Comparison of ENCODE assay signal across 16 cellular contexts in genomic region chr1:15425961-15426360, GRCh38. TPM values are rescaled to one million over a fixed set of nuclear protein-coding genes. Genes with fewer than 3 reads are reported as not detected.
DNase-seq lines count a peak whose midpoint lies in the region; ATAC-seq and TF ChIP-seq lines count a peak whose summit lies in the region.
"Had no signal": no experiment of that assay in that cellular context is flagged by ENCODE, and none has a peak within 500 bp of the region (broad histone marks: within the 10 kb centered on the region; RNA-seq: fewer than 3 reads in every experiment).

No MANE protein-coding gene starts in this region.

- intact Hi-C loops in activated T-helper 1 cell treated with anti-CD3 and anti-CD28 coated beads, Interleukin-12 subunit alpha, Interleukin-12 subunit beta, Interleukin-2, Interleukin-4 antibody, amounts not matched to agents 30 ng/mL and 10 ng/mL and 1 ng/mL, durations not matched to agents 14 hours and 24 hours and 36 hours (cut with micrococcal nuclease), result no loop called here
- intact Hi-C loops in transverse colon (cut with DNase I; ENCODE audit: low total_unique reads), result no loop called here
- intact Hi-C loops in left colon (cut with DNase I, micrococcal nuclease), result loop anchor here in 1 of 2 donors (5.0 kb wide), 1 partner anchor 99 kb away; no protein-coding TSS in a partner anchor

- no peak for ATAC-seq in activated naive CD4-positive, alpha-beta T cell treated with anti-CD3 and anti-CD28 coated beads, Interleukin-2, amount 50 U/mL, for 72 hours
- no peak for ATAC-seq in left colon

- H3K9ac ChIP-seq in mucosa of stomach (ENCODE audit: low read length), result peak overlapping the region; percentile 16

- peak overlapping the region; percentile 82 to 90 (median 84) for H3K27ac ChIP-seq in transverse colon

- H3K27ac Mint-ChIP-seq in activated naive CD4-positive, alpha-beta T cell treated with anti-CD3 and anti-CD28 coated beads, Interleukin-2, amount 50 U/mL, for 72 hours, result peak overlapping the region; percentile 56 to 82
- H3K27ac Mint-ChIP-seq in activated T-helper 1 cell treated with anti-CD3 and anti-CD28 coated beads, Interleukin-12 subunit alpha, Interleukin-12 subunit beta, Interleukin-2, Interleukin-4 antibody, amounts not matched to agents 30 ng/mL and 10 ng/mL and 1 ng/mL, durations not matched to agents 14 hours and 24 hours and 36 hours, result peak overlapping the region; percentile 52

- peaks cover 15% of the 10 kb centered on the region for H3K4me1 Mint-ChIP-seq in activated T-helper 1 cell treated with anti-CD3 and anti-CD28 coated beads, Interleukin-12 subunit alpha, Interleukin-12 subunit beta, Interleukin-2, Interleukin-4 antibody, amounts not matched to agents 30 ng/mL and 10 ng/mL and 1 ng/mL, durations not matched to agents 14 hours and 24 hours and 36 hours (ENCODE audit: low read depth)

- H3K27me3 Mint-ChIP-seq in activated T-helper 1 cell treated with anti-CD3 and anti-CD28 coated beads, Interleukin-12 subunit alpha, Interleukin-12 subunit beta, Interleukin-2, Interleukin-4 antibody, amounts not matched to agents 30 ng/mL and 10 ng/mL and 1 ng/mL, durations not matched to agents 14 hours and 24 hours and 36 hours (ENCODE audit: insufficient read depth), result no peaks in the 10 kb centered on the region

- TF ChIP-seq CTCF in transverse colon (IDR thresholded peaks at IDR 0.05), result no peak

- TF ChIP-seq POLR2A in transverse colon (IDR thresholded peaks at IDR 0.05), result no peak

- no peak overlapping the region for H3K4me3 ChIP-seq in mucosa of stomach (ENCODE audit: low read length)
- no peak overlapping the region for H3K4me3 ChIP-seq in transverse colon
- H3K4me3 ChIP-seq: heart right ventricle, upper lobe of left lung had no signal

- no peaks in the 10 kb centered on the region for H3K36me3 Mint-ChIP-seq in activated naive CD4-positive, alpha-beta T cell treated with anti-CD3 and anti-CD28 coated beads, Interleukin-2, amount 50 U/mL, for 72 hours
- peaks cover 23% of the 10 kb centered on the region for H3K36me3 Mint-ChIP-seq in activated T-helper 1 cell treated with anti-CD3 and anti-CD28 coated beads, Interleukin-12 subunit alpha, Interleukin-12 subunit beta, Interleukin-2, Interleukin-4 antibody, amounts not matched to agents 30 ng/mL and 10 ng/mL and 1 ng/mL, durations not matched to agents 14 hours and 24 hours and 36 hours (ENCODE audit: low read depth)

- no peak for DNase-seq in activated naive CD4-positive, alpha-beta T cell treated with anti-CD3 and anti-CD28 coated beads, Interleukin-2, amount 50 U/mL, for 72 hours (ENCODE audit: low spot score in 2 of 2)
- DNase-seq in activated naive CD4-positive, alpha-beta T cell treated with anti-CD3 and anti-CD28 coated beads, Interleukin-2, amount 50 U/mL, for 16 hours, result no peak
- no peak for DNase-seq in activated T-helper 1 cell treated with anti-CD3 and anti-CD28 coated beads, Interleukin-12 subunit alpha, Interleukin-12 subunit beta, Interleukin-2, Interleukin-4 antibody, amounts not matched to agents 30 ng/mL and 10 ng/mL and 1 ng/mL, durations not matched to agents 14 hours and 24 hours and 36 hours (ENCODE audit: low spot score)
- DNase-seq in transverse colon, result no peak
- no peak for DNase-seq in NCI-H1092 (lab: John Stamatoyannopoulos, UW)
- DNase-seq in left colon, result no peak
- DNase-seq in stimulated activated CD4-positive, alpha-beta T cell treated with anti-CD3 and anti-CD28 coated beads, Interleukin-2, amount 100 ng/mL, for 48 hours, result no peak
- DNase-seq: activated gamma-delta T cell treated with Interleukin-2 at 50 U/mL for 16 hours, cerebellar nuclear complex, DMS79 treated with DMSO at 0.1 percent for 48 hours, heart right ventricle, NCI-H1105 treated with DMSO at 0.1 percent for 48 hours, NCI-H226, occipital lobe, upper lobe of left lung had no signal

- H3K27me3 ChIP-seq in mucosa of stomach (ENCODE audit: control insufficient read depth, insufficient read depth, low read length), result no peaks in the 10 kb centered on the region
- no peaks in the 10 kb centered on the region for H3K27me3 ChIP-seq in transverse colon
- H3K27me3 ChIP-seq: heart right ventricle, upper lobe of left lung had no signal

- WGBS in transverse colon (ENCODE audit: low coverage in 1 of 2), 2 donors, result 62 to 80% methylated on average over 1 to 6 of the region's 6 CpGs

- H3K4me3 Mint-ChIP-seq in activated T-helper 1 cell treated with anti-CD3 and anti-CD28 coated beads, Interleukin-12 subunit alpha, Interleukin-12 subunit beta, Interleukin-2, Interleukin-4 antibody, amounts not matched to agents 30 ng/mL and 10 ng/mL and 1 ng/mL, durations not matched to agents 14 hours and 24 hours and 36 hours, result no peak overlapping the region

- in situ Hi-C loops in transverse colon (cut with MboI; ENCODE audit: low pct_ligation_motif_present in 1 of 4, low pct_unique_long_range_greater_than_20kb in 1 of 4, low sequenced_read_pairs in 3 of 4), result loop anchor here (5.0 to 25.0 kb wide), 3 partner anchors 89 to 289 kb away; no protein-coding TSS in a partner anchor

- H3K9me3 ChIP-seq in mucosa of stomach (ENCODE audit: control insufficient read depth, low read length) (no peaks in the 10 kb centered on the region), transverse colon (no peaks in the 10 kb centered on the region)
- H3K9me3 ChIP-seq: heart right ventricle, upper lobe of left lung had no signal

- peaks cover 9% of the 10 kb centered on the region for H3K36me3 ChIP-seq in mucosa of stomach (ENCODE audit: control insufficient read depth, insufficient read depth, low read length)
- H3K36me3 ChIP-seq in transverse colon, result peaks cover 0 to 6% (median 0%) of the 10 kb centered on the region in 4 donors

- H3K4me1 ChIP-seq in mucosa of stomach (ENCODE audit: control insufficient read depth, insufficient read depth, low read length), result peaks cover 72% of the 10 kb centered on the region
- peaks cover 38 to 80% (median 54%) of the 10 kb centered on the region in 4 donors for H3K4me1 ChIP-seq in transverse colon

- H3K9me3 Mint-ChIP-seq in activated naive CD4-positive, alpha-beta T cell treated with anti-CD3 and anti-CD28 coated beads, Interleukin-2, amount 50 U/mL, for 72 hours, result no peaks in the 10 kb centered on the region
- H3K9me3 Mint-ChIP-seq in activated T-helper 1 cell treated with anti-CD3 and anti-CD28 coated beads, Interleukin-12 subunit alpha, Interleukin-12 subunit beta, Interleukin-2, Interleukin-4 antibody, amounts not matched to agents 30 ng/mL and 10 ng/mL and 1 ng/mL, durations not matched to agents 14 hours and 24 hours and 36 hours, result no peaks in the 10 kb centered on the region

- no peak for TF ChIP-seq EP300 in transverse colon (IDR thresholded peaks at IDR 0.05; ENCODE audit: low read depth)

RNA-seq across cellular contexts. Expression of gene CTRC, which starts 12.3 kb away (rescaled TPM):
- not detected for total RNA-seq in activated naive CD4-positive, alpha-beta T cell treated with anti-CD3 and anti-CD28 coated beads, Interleukin-2, amount 50 U/mL, for 72 hours
- total RNA-seq in activated T-helper 1 cell treated with anti-CD3 and anti-CD28 coated beads, Interleukin-12 subunit alpha, Interleukin-12 subunit beta, Interleukin-2, Interleukin-4 antibody, amounts not matched to agents 30 ng/mL and 10 ng/mL and 1 ng/mL, durations not matched to agents 14 hours and 24 hours and 36 hours, result 0.29 and 0.57 TPM in 2 replicates
- total RNA-seq in transverse colon (under 1 TPM in 1 of 4 donors, not detected in 3; 0.64 TPM), left colon (1 to 10 TPM in 1 of 2 donors, not detected in 1; 1.9 TPM)
- total RNA-seq: occipital lobe had no signal

RNA-seq across cellular contexts. Expression of gene EFHD2, which starts 16.3 kb away (rescaled TPM):
- total RNA-seq in activated naive CD4-positive, alpha-beta T cell treated with anti-CD3 and anti-CD28 coated beads, Interleukin-2, amount 50 U/mL, for 72 hours, result 10 to 100 TPM; 18.8 to 55.8 TPM
- 100 and 101 TPM in 2 replicates for total RNA-seq in activated T-helper 1 cell treated with anti-CD3 and anti-CD28 coated beads, Interleukin-12 subunit alpha, Interleukin-12 subunit beta, Interleukin-2, Interleukin-4 antibody, amounts not matched to agents 30 ng/mL and 10 ng/mL and 1 ng/mL, durations not matched to agents 14 hours and 24 hours and 36 hours
- total RNA-seq in transverse colon (100 to 1,000 TPM in 3 of 4 donors, 10 to 100 TPM in 1; 88.0 to 188 (median 174) TPM), left colon (100 to 1,000 TPM; 164 to 178 TPM)

RNA-seq across cellular contexts. Expression of gene CELA2A, which starts 30.6 kb away (rescaled TPM):
- not detected for total RNA-seq in activated naive CD4-positive, alpha-beta T cell treated with anti-CD3 and anti-CD28 coated beads, Interleukin-2, amount 50 U/mL, for 72 hours
- total RNA-seq in activated T-helper 1 cell treated with anti-CD3 and anti-CD28 coated beads, Interleukin-12 subunit alpha, Interleukin-12 subunit beta, Interleukin-2, Interleukin-4 antibody, amounts not matched to agents 30 ng/mL and 10 ng/mL and 1 ng/mL, durations not matched to agents 14 hours and 24 hours and 36 hours, result not detected in 2 replicates
- total RNA-seq in transverse colon, result not detected
- total RNA-seq in left colon, result not detected
- total RNA-seq: occipital lobe had no signal

RNA-seq across cellular contexts. Expression of gene CELA2B, which starts 49.9 kb away (rescaled TPM):
- total RNA-seq in activated naive CD4-positive, alpha-beta T cell treated with anti-CD3 and anti-CD28 coated beads, Interleukin-2, amount 50 U/mL, for 72 hours, result not detected
- total RNA-seq in activated T-helper 1 cell treated with anti-CD3 and anti-CD28 coated beads, Interleukin-12 subunit alpha, Interleukin-12 subunit beta, Interleukin-2, Interleukin-4 antibody, amounts not matched to agents 30 ng/mL and 10 ng/mL and 1 ng/mL, durations not matched to agents 14 hours and 24 hours and 36 hours, result not detected in 2 replicates
- total RNA-seq in transverse colon, result not detected
- not detected for total RNA-seq in left colon
- total RNA-seq: heart right ventricle, occipital lobe had no signal
